In the genomic region with DNA sequence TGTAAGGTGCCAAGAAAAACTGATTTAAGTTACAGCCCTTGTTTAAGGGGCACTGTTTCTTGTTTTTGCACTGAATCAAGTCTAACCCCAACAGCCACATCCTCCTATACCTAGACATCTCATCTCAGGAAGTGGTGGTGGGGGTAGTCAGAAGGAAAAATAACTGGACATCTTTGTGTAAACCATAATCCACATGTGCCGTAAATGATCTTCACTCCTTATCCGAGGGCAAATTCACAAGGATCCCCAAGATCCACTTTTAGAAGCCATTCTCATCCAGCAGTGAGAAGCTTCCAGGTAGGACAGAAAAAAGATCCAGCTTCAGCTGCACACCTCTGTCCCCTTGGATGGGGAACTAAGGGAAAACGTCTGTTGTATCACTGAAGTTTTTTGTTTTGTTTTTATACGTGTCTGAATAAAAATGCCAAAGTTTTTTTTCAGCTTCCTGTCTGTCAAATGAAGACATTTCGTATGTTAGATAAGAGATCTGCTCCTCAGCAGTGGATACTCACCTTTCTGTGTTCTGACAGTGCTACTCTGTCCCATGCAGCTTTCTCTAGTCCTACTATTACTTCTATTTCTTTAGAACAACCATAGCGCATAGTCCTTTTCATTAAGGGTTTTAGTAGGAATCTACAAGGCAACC, we compare ENCODE assay signal across 6 cellular contexts. TPM values are rescaled to one million over a fixed set of nuclear protein-coding genes. Genes with fewer than 3 reads are reported as not detected.
DNase-seq lines count a peak whose midpoint lies in the region; ATAC-seq and TF ChIP-seq lines count a peak whose summit lies in the region.

No MANE protein-coding gene starts in this region.

- peaks cover 21% of the 10 kb centered on the region for H4K20me1 ChIP-seq in OCI-LY7 (ENCODE audit: insufficient read depth, low read length)

- H3K9me3 ChIP-seq in OCI-LY7 (ENCODE audit: low read length) (no peaks in the 10 kb centered on the region), iPS-15b (ENCODE audit: control insufficient read depth, insufficient read depth, low read length) (no peaks in the 10 kb centered on the region)

- peak overlapping the region; percentile 93 for H3K4me3 ChIP-seq in OCI-LY7 (ENCODE audit: low read depth, low read length, poor library complexity, severe bottlenecking)
- peak overlapping the region; percentile 93 for H3K4me3 ChIP-seq in iPS-15b (ENCODE audit: low read depth, low read length)

- CTCF ChIA-PET in OCI-LY7 (lab: Charles Lee; ENCODE audit: unreplicated experiment), result no interaction called here

- ATAC-seq in GM18520 (IDR thresholded peaks at IDR 0.05; ENCODE audit: unreplicated experiment) (no peak), GM21528 (IDR thresholded peaks at IDR 0.05; ENCODE audit: low FRiP score, unreplicated experiment) (no peak)

- H3K79me2 ChIP-seq in OCI-LY7 (ENCODE audit: insufficient read depth, low read depth, low read length), result peaks cover 38% of the 10 kb centered on the region

- H3K9ac ChIP-seq in iPS-15b (ENCODE audit: low read depth, low read length), result peak overlapping the region; percentile 82

- no peaks in the 10 kb centered on the region for H3K27me3 ChIP-seq in iPS-15b (ENCODE audit: control insufficient read depth, insufficient read depth, low read length)

- H3K9me2 ChIP-seq in OCI-LY7 (ENCODE audit: insufficient read depth, low read length), result no peaks in the 10 kb centered on the region

- H3K4me2 ChIP-seq in OCI-LY7 (ENCODE audit: low read length), result peak overlapping the region; percentile 83

- intact Hi-C loops in OCI-LY7 (cut with micrococcal nuclease; ENCODE audit: unreplicated experiment), result no loop called here

- H3K27ac ChIP-seq in 22Rv1 (peak overlapping the region; percentile 92), OCI-LY7 (ENCODE audit: low read depth, low read length, poor library complexity, severe bottlenecking) (peak overlapping the region; percentile 26)

- DNase-seq in OCI-LY7 (ENCODE audit: low spot score), result no peak
- no peak for DNase-seq in stimulated activated CD4-positive, alpha-beta T cell treated with anti-CD3 and anti-CD28 coated beads, Interleukin-12 subunit alpha, Interleukin-12 subunit beta, amount 100 ng/mL, for 4 hours

- H3K4me1 ChIP-seq in OCI-LY7 (ENCODE audit: insufficient read depth, low read length, poor library complexity, severe bottlenecking), result peaks cover 27% of the 10 kb centered on the region
- H3K4me1 ChIP-seq in iPS-15b (ENCODE audit: control insufficient read depth, insufficient read depth, low read length), result peaks cover 16% of the 10 kb centered on the region

- TF ChIP-seq CTCF in 22Rv1 (IDR thresholded peaks at IDR 0.05) (no peak), OCI-LY7 (conservative IDR thresholded peaks at IDR 0.05; ENCODE audit: low read length) (no peak)

- POLR2A ChIA-PET in OCI-LY7 (lab: Charles Lee), result interaction anchor here (0.6 to 4.0 kb wide), 8 partner anchors 12 to 365 kb away, joined by 3 to 64 read pairs (median 4); a partner anchor contains a TSS

- BruUV-seq in OCI-LY7 (replicated peaks; lab: Mats Ljungman, UMichigan), result no TSS peak

- H2AFZ ChIP-seq in OCI-LY7 (ENCODE audit: low read length), result peak overlapping the region; percentile 56; the same call in 1 of the 2 replicates

- H3K36me3 ChIP-seq in OCI-LY7 (ENCODE audit: insufficient read depth, low read length), result peaks cover 37% of the 10 kb centered on the region
- H3K36me3 ChIP-seq in iPS-15b (ENCODE audit: control insufficient read depth, insufficient read depth, low read length), result peaks cover 39% of the 10 kb centered on the region

RNA-seq across cellular contexts. Expression of a gene that starts 1.2 kb away (rescaled TPM):
- 358 and 437 TPM in 2 replicates for total RNA-seq in OCI-LY7 (2014; rRNA removed; shearing (Covaris generic))
- total RNA-seq in OCI-LY7 (2022), result 280 and 289 TPM in 2 replicates

RNA-seq across cellular contexts. Expression of a gene that starts 13.2 kb away (rescaled TPM):
- total RNA-seq in OCI-LY7 (2014; rRNA removed; shearing (Covaris generic)), result 4,534 and 5,932 TPM in 2 replicates
- total RNA-seq in OCI-LY7 (2022), result 4,745 and 4,976 TPM in 2 replicates

RNA-seq across cellular contexts. Expression of a gene that starts 14.9 kb away (rescaled TPM):
- 11.9 and 12.6 TPM in 2 replicates for total RNA-seq in OCI-LY7 (2014; rRNA removed; shearing (Covaris generic))
- 15.8 and 16.5 TPM in 2 replicates for total RNA-seq in OCI-LY7 (2022)

RNA-seq across cellular contexts. Expression of a gene that starts 23.2 kb away (rescaled TPM):
- not detected in 2 replicates for total RNA-seq in OCI-LY7 (2014; rRNA removed; shearing (Covaris generic))
- 0.83 TPM in 1 of 2 replicates, not detected in the other for total RNA-seq in OCI-LY7 (2022)

RNA-seq across cellular contexts. Expression of a gene that starts 24.9 kb away (rescaled TPM):
- total RNA-seq in OCI-LY7 (2014; rRNA removed; shearing (Covaris generic)), result 74.6 and 85.9 TPM in 2 replicates
- 108 and 112 TPM in 2 replicates for total RNA-seq in OCI-LY7 (2022)
